ENCODE assay signal across 2 cellular contexts in genomic region chr4:113878718-113879117, GRCh38.
TF ChIP-seq lines count a peak whose summit lies in the region.

No MANE protein-coding gene starts in this region.

TF ChIP-seq in IMR-90, 13 proteins besides CTCF, POLR2A, EP300 and RAD21:
- no peak for TF ChIP-seq RFX5 (IDR thresholded peaks at IDR 0.05; ENCODE audit: low read depth, low read length)
- no peak for TF ChIP-seq CEBPB (IDR thresholded peaks at IDR 0.05; ENCODE audit: low read depth, low read length)
- 0 out of 2 replicates have a peak, but pooled peaks have one; percentile 9 for TF ChIP-seq MAFK (IDR thresholded peaks at IDR 0.05; ENCODE audit: low read depth, low read length)

TF ChIP-seq in GM12878, 131 proteins besides CTCF, POLR2A, EP300 and RAD21:
- no peak for TF ChIP-seq E4F1 (IDR thresholded peaks at IDR 0.05; ENCODE audit: borderline replicate concordance, partially characterized antibody)
- no peak for TF ChIP-seq TCF3 (IDR thresholded peaks at IDR 0.05; ENCODE audit: borderline replicate concordance, insufficient read depth, low read depth, low read length)
- TF ChIP-seq CHD1 (IDR thresholded peaks at IDR 0.05; ENCODE audit: low read depth, low read length): no peak
- no peak for TF ChIP-seq NKRF (conservative IDR thresholded peaks at IDR 0.05)
- TF ChIP-seq MEF2A (IDR thresholded peaks at IDR 0.05; ENCODE audit: insufficient read depth, low read depth, low read length): no peak
- no peak for TF ChIP-seq SMAD1 (IDR thresholded peaks at IDR 0.05; ENCODE audit: low read depth, partially characterized antibody)
